14 cellular contexts compared by ENCODE assay signal in the genomic region with DNA sequence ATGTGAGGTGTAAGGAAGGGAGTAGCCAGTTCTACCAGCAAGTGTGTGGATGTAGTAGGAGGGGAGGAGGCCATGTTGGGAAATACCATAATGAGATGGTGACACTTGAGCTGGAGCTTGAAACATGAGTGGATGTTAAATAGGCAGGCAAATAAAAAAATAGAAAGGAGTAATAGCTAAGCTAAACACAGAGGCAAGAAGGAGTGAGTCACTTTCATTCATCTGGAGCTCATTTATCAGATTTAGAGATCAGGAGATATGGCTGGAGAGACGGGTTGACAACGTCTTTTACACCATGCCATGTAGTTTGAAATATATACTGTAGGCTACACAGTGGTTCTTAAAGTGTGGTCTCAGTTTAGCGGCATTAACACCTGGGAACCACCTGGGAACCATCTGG.
A peak's percentile ranks its signal among the peaks of the same experiment; 100 is the strongest.
DNase-seq lines count a peak whose midpoint lies in the region; ATAC-seq and TF ChIP-seq lines count a peak whose summit lies in the region.
"Had no signal": no experiment of that assay in that cellular context is flagged by ENCODE, and none has a peak within 500 bp of the region (broad histone marks: within the 10 kb centered on the region; RNA-seq: fewer than 3 reads in every experiment).

No MANE protein-coding gene starts in this region.

- H3K27ac ChIP-seq in RWPE2 (ENCODE audit: poor library complexity, severe bottlenecking) (no peak overlapping the region), heart right ventricle (no peak overlapping the region), testis (no peak overlapping the region)
- H3K27ac ChIP-seq: parathyroid adenoma, suprapubic skin had no signal

- WGBS in heart right ventricle, 2 donors, result 80 to 85% methylated on average over 3 of the region's 3 CpGs
- WGBS in testis, 2 donors, result 85 to 90% methylated on average over 3 of the region's 3 CpGs

- peaks cover 4% of the 10 kb centered on the region for H3K4me1 ChIP-seq in RWPE2 (ENCODE audit: insufficient read depth, poor library complexity, severe bottlenecking)
- no peaks in the 10 kb centered on the region for H3K4me1 ChIP-seq in heart right ventricle
- no peaks in the 10 kb centered on the region for H3K4me1 ChIP-seq in testis
- H3K4me1 ChIP-seq: BE2C, parathyroid adenoma, suprapubic skin had no signal

- H3K4me3 ChIP-seq in AG09309 (ENCODE audit: control insufficient read depth, low read depth, low read length) (no peak overlapping the region), RWPE2 (ENCODE audit: severe bottlenecking) (no peak overlapping the region), fibroblast of villous mesenchyme (ENCODE audit: low read depth, low read length) (no peak overlapping the region), heart right ventricle (no peak overlapping the region), testis (no peak overlapping the region)
- H3K4me3 ChIP-seq: suprapubic skin had no signal

- H3K27me3 ChIP-seq in RWPE2 (ENCODE audit: insufficient read depth, poor library complexity, severe bottlenecking), result no peaks in the 10 kb centered on the region
- no peaks in the 10 kb centered on the region for H3K27me3 ChIP-seq in heart right ventricle
- no peaks in the 10 kb centered on the region for H3K27me3 ChIP-seq in testis
- H3K27me3 ChIP-seq: BE2C, suprapubic skin had no signal

- TF ChIP-seq CTCF in AG09309 (IDR thresholded peaks at IDR 0.05; ENCODE audit: control insufficient read depth, insufficient read depth, low read depth, low read length, missing control alignments) (no peak), RWPE2 (IDR thresholded peaks at IDR 0.05; ENCODE audit: poor library complexity, severe bottlenecking) (no peak), fibroblast of villous mesenchyme (IDR thresholded peaks at IDR 0.05; ENCODE audit: insufficient read depth, low read depth, low read length) (no peak), heart right ventricle (IDR thresholded peaks at IDR 0.05) (no peak), testis (IDR thresholded peaks at IDR 0.05) (no peak)

- intact Hi-C loops in heart right ventricle (cut with DNase I), result no loop called here
- intact Hi-C loops in testis (cut with DNase I; ENCODE audit: low total_unique reads), result no loop called here

- H3K4me1 Mint-ChIP-seq in activated naive CD8-positive, alpha-beta T cell treated with anti-CD3 and anti-CD28 coated beads for 36 hours, result no peaks in the 10 kb centered on the region

- peaks cover 5% of the 10 kb centered on the region for H3K9me3 Mint-ChIP-seq in activated naive CD8-positive, alpha-beta T cell treated with anti-CD3 and anti-CD28 coated beads for 36 hours

- peaks cover 5% of the 10 kb centered on the region for H3K27me3 Mint-ChIP-seq in activated naive CD8-positive, alpha-beta T cell treated with anti-CD3 and anti-CD28 coated beads for 36 hours

- peaks cover 1% of the 10 kb centered on the region for H3K36me3 Mint-ChIP-seq in activated naive CD8-positive, alpha-beta T cell treated with anti-CD3 and anti-CD28 coated beads for 36 hours

- no peak for TF ChIP-seq POLR2A in testis (IDR thresholded peaks at IDR 0.05)

- no peak overlapping the region for H3K4me3 Mint-ChIP-seq in activated naive CD8-positive, alpha-beta T cell treated with anti-CD3 and anti-CD28 coated beads for 36 hours

- H3K27ac Mint-ChIP-seq in activated naive CD8-positive, alpha-beta T cell treated with anti-CD3 and anti-CD28 coated beads for 36 hours, result no peak overlapping the region

- DNase-seq in AG09309 (ENCODE audit: low read depth) (peak; percentile 18), GM04504 (ENCODE audit: low read depth) (peak; percentile 0), RWPE2 (ENCODE audit: low spot score) (no peak), fibroblast of villous mesenchyme (ENCODE audit: low read depth) (peak; percentile 21), anterior cingulate cortex (lab: John Stamatoyannopoulos, UW) (no peak), heart right ventricle (no peak), testis (no peak)
- no peak for DNase-seq in activated naive CD8-positive, alpha-beta T cell treated with anti-CD3 and anti-CD28 coated beads for 36 hours
- DNase-seq: BE2C, dermis blood vessel endothelial cell, NCI-H1092 treated with DMSO at 0.1 percent for 48 hours, T-helper 2 cell had no signal

- H3K9me3 ChIP-seq in RWPE2 (ENCODE audit: severe bottlenecking) (no peaks in the 10 kb centered on the region), heart right ventricle (peaks cover 0 to 3% (median 0%) of the 10 kb centered on the region in 11 donors), testis (no peaks in the 10 kb centered on the region)
- H3K9me3 ChIP-seq: BE2C, suprapubic skin had no signal

- H3K36me3 ChIP-seq in RWPE2 (ENCODE audit: low read depth) (no peaks in the 10 kb centered on the region), heart right ventricle (no peaks in the 10 kb centered on the region), testis (ENCODE audit: low read depth, missing control alignments) (no peaks in the 10 kb centered on the region)
- H3K36me3 ChIP-seq: BE2C, suprapubic skin had no signal

- peak; percentile 56 for ATAC-seq in RWPE2 (ENCODE audit: low read depth)
- ATAC-seq in heart right ventricle, result no peak

Comparison
In these comparisons a context has a peak if more than half of its experiments do, and no peak if none do; other contexts are left out.
1. DNase-seq: peak in AG09309 (single experiment), GM04504 (single experiment) and fibroblast of villous mesenchyme (single experiment); none in RWPE2 (single experiment), anterior cingulate cortex (0 of 58), heart right ventricle (0 of 2), activated naive CD8-positive, alpha-beta T cell treated with anti-CD3 and anti-CD28 coated beads for 36 hours (single experiment) and testis (single experiment).